1 cellular context compared by ENCODE assay signal in genomic region chr1:84480658-84481057, GRCh38.
TF ChIP-seq lines count a peak whose summit lies in the region.

No MANE protein-coding gene starts in this region.

TF ChIP-seq in HepG2, 621 proteins besides CTCF, POLR2A, EP300 and RAD21:
- TF ChIP-seq ZNF460 (CRISPR knock-in tag; IDR thresholded peaks at IDR 0.05; ENCODE audit: borderline replicate concordance) (no peak), ZNF530 (CRISPR knock-in tag; IDR thresholded peaks at IDR 0.05; ENCODE audit: low read depth) (no peak), KLF6 (CRISPR knock-in tag; IDR thresholded peaks at IDR 0.05) (no peak), FOSL1 (CRISPR knock-in tag; IDR thresholded peaks at IDR 0.05; ENCODE audit: borderline replicate concordance) (no peak), CAMTA2 (CRISPR knock-in tag; IDR thresholded peaks at IDR 0.05; ENCODE audit: borderline replicate concordance) (no peak), MXI1 (IDR thresholded peaks at IDR 0.05; ENCODE audit: borderline replicate concordance, low read depth, low read length) (no peak), CBFB (CRISPR knock-in tag; IDR thresholded peaks at IDR 0.05) (no peak), ZNF878 (CRISPR knock-in tag; IDR thresholded peaks at IDR 0.05) (no peak), ZNF280B (CRISPR knock-in tag; IDR thresholded peaks at IDR 0.05; ENCODE audit: borderline replicate concordance) (no peak), HNRNPUL1 (IDR thresholded peaks at IDR 0.05; ENCODE audit: low read depth, low read length) (no peak), HNRNPLL (IDR thresholded peaks at IDR 0.05; ENCODE audit: low read depth, low read length, poor library complexity, severe bottlenecking) (no peak), ZNF441 (CRISPR knock-in tag; IDR thresholded peaks at IDR 0.05; ENCODE audit: borderline replicate concordance) (no peak)
TF ChIP-seq in HepG2: peak in this region for 0.
